8 cellular contexts compared by ENCODE assay signal in genomic region chr7:26853788-26854393, GRCh38. TPM values are rescaled to one million over a fixed set of nuclear protein-coding genes. Genes with fewer than 3 reads are reported as not detected.
DNase-seq lines count a peak whose midpoint lies in the region; ATAC-seq, FAIRE-seq and TF ChIP-seq lines count a peak whose summit lies in the region.

No MANE protein-coding gene starts in this region.

- intact Hi-C loops in Panc1 (cut with micrococcal nuclease; ENCODE audit: unreplicated experiment): loop anchor here (2.0 kb wide), 1 partner anchor 167 kb away; no protein-coding TSS in a partner anchor
- intact Hi-C loops in esophagus muscularis mucosa (cut with DNase I): no loop called here

- H3K27me3 ChIP-seq in Panc1 (ENCODE audit: control insufficient read depth, insufficient read depth, low read length): no peaks in the 10 kb centered on the region
- no peaks in the 10 kb centered on the region for H3K27me3 ChIP-seq in esophagus muscularis mucosa
- H3K27me3 ChIP-seq in effector memory CD4-positive, alpha-beta T cell (replicated peaks; ENCODE audit: control insufficient read depth, insufficient read depth, low read length, poor library complexity, severe bottlenecking): peaks cover 9% of the 10 kb centered on the region

- no peak for TF ChIP-seq EP300 in esophagus muscularis mucosa (IDR thresholded peaks at IDR 0.05)

- FAIRE-seq in H54 (lab: Jason Lieb, UNC): peak; percentile 94

- ATAC-seq in Panc1: peak; percentile 57; the same call in 1 of the 2 replicates
- ATAC-seq in GM21786 (IDR thresholded peaks at IDR 0.05; ENCODE audit: unreplicated experiment): no peak
- no peak for ATAC-seq in GM21529 (IDR thresholded peaks at IDR 0.05; ENCODE audit: unreplicated experiment)

- H3K4me3 ChIP-seq in Panc1 (ENCODE audit: low read depth in 2 of 2, low read length in 2 of 2) (no peak overlapping the region), esophagus muscularis mucosa (no peak overlapping the region)
- no peak overlapping the region for H3K4me3 ChIP-seq in effector memory CD4-positive, alpha-beta T cell (ENCODE audit: insufficient read depth, low read depth, low read length, poor library complexity, severe bottlenecking)

- TF ChIP-seq POLR2A in H54 (IDR thresholded peaks at IDR 0.05; ENCODE audit: low read depth, low read length) (no peak), esophagus muscularis mucosa (IDR thresholded peaks at IDR 0.05; ENCODE audit: low read depth) (no peak)

- BruUV-seq in Panc1 (replicated peaks; lab: Mats Ljungman, UMichigan): no TSS peak

- in situ Hi-C loops in Panc1 (cut with HindIII; ENCODE audit: low pct_unique_long_range_greater_than_20kb, low sequenced_read_pairs): no loop called here

- DNase-seq in AG09319 (ENCODE audit: extremely low read depth, low read depth) (peak; percentile 8), H54 (ENCODE audit: insufficient read length, low spot score) (no peak), Panc1 (ENCODE audit: low read depth, low spot score) (no peak), esophagus muscularis mucosa (ENCODE audit: extremely low spot score) (no peak), pons (ENCODE audit: low spot score) (peak; percentile 72)
- DNase-seq in effector memory CD4-positive, alpha-beta T cell: no peak

- no peaks in the 10 kb centered on the region; the same call in 1 of the 2 replicates for H3K36me3 ChIP-seq in Panc1 (ENCODE audit: control insufficient read depth, insufficient read depth, low read length)
- H3K36me3 ChIP-seq in esophagus muscularis mucosa: peaks cover 0 to 5% (median 0%) of the 10 kb centered on the region in 4 donors
- no peaks in the 10 kb centered on the region for H3K36me3 ChIP-seq in effector memory CD4-positive, alpha-beta T cell (ENCODE audit: control insufficient read depth, insufficient read depth, low read length)

- POLR2A ChIA-PET in Panc1 (lab: Charles Lee): interaction anchor here (0.6 kb wide), 1 partner anchor 800 kb away, joined by 3 read pairs; no protein-coding TSS in a partner anchor

- 13% methylated on average over 4 of the region's 4 CpGs for whole genome bisulfite sequencing in esophagus muscularis mucosa

- H3K27ac ChIP-seq in Panc1 (ENCODE audit: low read length) (peak overlapping the region; percentile 55; the same call in 1 of the 2 replicates), esophagus muscularis mucosa (replicated peaks in 1 of 4) (peak overlapping the region in 2 of 4 donors; percentile 87 to 96)
- H3K27ac ChIP-seq in effector memory CD4-positive, alpha-beta T cell (ENCODE audit: insufficient read depth, low read length, poor library complexity, severe bottlenecking): no peak overlapping the region

- CTCF ChIA-PET in Panc1 (lab: Charles Lee): interaction anchor here (0.7 to 1.0 kb wide), 2 partner anchors 10 to 287 kb away, joined by 3 to 5 read pairs; no protein-coding TSS in a partner anchor

- H3K9me3 ChIP-seq in Panc1 (ENCODE audit: control insufficient read depth, insufficient read depth, low read depth, low read length) (no peaks in the 10 kb centered on the region), esophagus muscularis mucosa (no peaks in the 10 kb centered on the region)
- no peaks in the 10 kb centered on the region for H3K9me3 ChIP-seq in effector memory CD4-positive, alpha-beta T cell (ENCODE audit: control insufficient read depth, low read length)

- TF ChIP-seq CTCF in AG09319 (IDR thresholded peaks at IDR 0.05; ENCODE audit: low read depth, low read length) (peak; percentile 56), Panc1 (IDR thresholded peaks at IDR 0.05) (peak; percentile 77; the same call in 1 of the 2 replicates), esophagus muscularis mucosa (IDR thresholded peaks at IDR 0.05) (peak; percentile 59 to 67 (median 64))

- peaks cover 43% of the 10 kb centered on the region for H3K4me1 ChIP-seq in Panc1 (ENCODE audit: control insufficient read depth, insufficient read depth, low read length)
- H3K4me1 ChIP-seq in esophagus muscularis mucosa: peaks cover 0 to 45% (median 34%) of the 10 kb centered on the region in 4 donors
- H3K4me1 ChIP-seq in effector memory CD4-positive, alpha-beta T cell (ENCODE audit: control insufficient read depth, insufficient read depth, low read length, poor library complexity, severe bottlenecking): no peaks in the 10 kb centered on the region

RNA-seq across cellular contexts. Expression of gene SKAP2, which starts 10.5 kb away (rescaled TPM):
- 66.8 TPM for total RNA-seq in Panc1 (2021; ENCODE audit: unreplicated experiment)
- 45.7 TPM for polyA plus RNA-seq in Panc1 (2012; ENCODE audit: insufficient read length)
- total RNA-seq in esophagus muscularis mucosa: 10 to 100 TPM; 44.2 to 47.1 (median 45.1) TPM

Comparison
In these comparisons a context has a peak if more than half of its experiments do, and no peak if none do; other contexts are left out.
1. DNase-seq: peak in AG09319 (single experiment) and pons (single experiment); none in H54 (single experiment), Panc1 (single experiment), esophagus muscularis mucosa (single experiment) and effector memory CD4-positive, alpha-beta T cell (0 of 3).
2. Peak in every context shown above with its lines, with median percentiles within 50 percentile points of each other: CTCF ChIP-seq.